ENCODE assay signal across 8 cellular contexts in genomic region chr12:116534341-116535121, GRCh38. TPM values are rescaled to one million over a fixed set of nuclear protein-coding genes. Genes with fewer than 3 reads are reported as not detected.
DNase-seq lines count a peak whose midpoint lies in the region; ATAC-seq and TF ChIP-seq lines count a peak whose summit lies in the region.

No MANE protein-coding gene starts in this region.

- ATAC-seq in esophagus mucosa (peak; percentile 11), omental fat pad (ENCODE audit: low FRiP score) (peak; percentile 67)

- H3K27ac Mint-ChIP-seq in T-helper 1 cell treated with Interleukin-12 subunit alpha and Interleukin-12 subunit beta and Interleukin-4 antibody, amounts not matched to agents 30 μg/mL and 1 μg/mL, for 36 hours, result peak overlapping the region; percentile 18

- peaks cover 41% of the 10 kb centered on the region for H3K4me1 Mint-ChIP-seq in T-helper 1 cell treated with Interleukin-12 subunit alpha and Interleukin-12 subunit beta and Interleukin-4 antibody, amounts not matched to agents 30 μg/mL and 1 μg/mL, for 36 hours (ENCODE audit: low read depth)

- no peaks in the 10 kb centered on the region for H3K9me3 Mint-ChIP-seq in T-helper 1 cell treated with Interleukin-12 subunit alpha and Interleukin-12 subunit beta and Interleukin-4 antibody, amounts not matched to agents 30 μg/mL and 1 μg/mL, for 36 hours

- peak overlapping the region; percentile 87 for H3K4me3 Mint-ChIP-seq in T-helper 1 cell treated with Interleukin-12 subunit alpha and Interleukin-12 subunit beta and Interleukin-4 antibody, amounts not matched to agents 30 μg/mL and 1 μg/mL, for 36 hours

- no peak for DNase-seq in T-helper 1 cell
- peak; percentile 71 for DNase-seq in SK-N-DZ (ENCODE audit: low spot score)
- DNase-seq in omental fat pad (ENCODE audit: low spot score), result peak; percentile 29
- no peak for DNase-seq in NCI-H1092 (lab: John Stamatoyannopoulos, UW)
- no peak for DNase-seq in stimulated activated CD4-positive, alpha-beta T cell treated with anti-CD3 and anti-CD28 coated beads, Interleukin-1b, Interleukin-23, amount 100 ng/mL, for 48 hours
- DNase-seq in GOT3 (lab: John Stamatoyannopoulos, UW), result no peak

- H3K27me3 Mint-ChIP-seq in T-helper 1 cell treated with Interleukin-12 subunit alpha and Interleukin-12 subunit beta and Interleukin-4 antibody, amounts not matched to agents 30 μg/mL and 1 μg/mL, for 36 hours (ENCODE audit: low read depth), result peaks cover 8% of the 10 kb centered on the region

- H3K36me3 Mint-ChIP-seq in T-helper 1 cell treated with Interleukin-12 subunit alpha and Interleukin-12 subunit beta and Interleukin-4 antibody, amounts not matched to agents 30 μg/mL and 1 μg/mL, for 36 hours (ENCODE audit: low read depth), result peaks cover 2% of the 10 kb centered on the region

- no peak for TF ChIP-seq CTCF in omental fat pad (IDR thresholded peaks at IDR 0.05)

RNA-seq across cellular contexts. Expression of gene MAP1LC3B2, which starts 24.6 kb away (rescaled TPM):
- polyA plus RNA-seq in SK-N-DZ (2014; cell fraction: cytosol; rRNA removed), result not detected in 2 replicates
- not detected in 2 replicates for polyA plus RNA-seq in SK-N-DZ (2014; cell fraction: nucleus; rRNA removed)
- total RNA-seq in esophagus mucosa (2.3 TPM), omental fat pad (1 to 10 TPM in 2 of 4 donors, not detected in 2; 1.7 to 7.1 TPM)

Comparison
In these comparisons a context has a peak if more than half of its experiments do, and no peak if none do; other contexts are left out.
1. DNase-seq: peak in SK-N-DZ (single experiment) and omental fat pad (single experiment); none in T-helper 1 cell (0 of 5), NCI-H1092 (single experiment), stimulated activated CD4-positive, alpha-beta T cell treated with anti-CD3 and anti-CD28 coated beads, Interleukin-1b, Interleukin-23, amount 100 ng/mL, for 48 hours (single experiment) and GOT3 (single experiment).